8 cellular contexts compared by ENCODE assay signal in genomic region chr15:96331141-96331941, GRCh38. TPM values are rescaled to one million over a fixed set of nuclear protein-coding genes. Genes with fewer than 3 reads are reported as not detected.
DNase-seq lines count a peak whose midpoint lies in the region; ATAC-seq, FAIRE-seq and TF ChIP-seq lines count a peak whose summit lies in the region.

No MANE protein-coding gene starts in this region.

- peaks cover 0 to 37% (median 10%) of the 10 kb centered on the region in 5 donors for H3K9me3 Mint-ChIP-seq in CD8-positive, alpha-beta memory T cell

- peaks cover 69 to 86% of the 10 kb centered on the region in 2 donors for H3K27me3 Mint-ChIP-seq in CD8-positive, alpha-beta memory T cell

- peak; percentile 3 for ATAC-seq in HG03095 (IDR thresholded peaks at IDR 0.05; ENCODE audit: unreplicated experiment)
- no peak for ATAC-seq in GM21360 (IDR thresholded peaks at IDR 0.05; ENCODE audit: unreplicated experiment)

- peaks cover 82% of the 10 kb centered on the region for H3K79me2 ChIP-seq in keratinocyte (ENCODE audit: control insufficient read depth, insufficient read depth, low read length)

- no peak for TF ChIP-seq CTCF in keratinocyte (optimal IDR thresholded peaks at IDR 0.05 in 1 of 3, IDR thresholded peaks at IDR 0.05 in 1 of 3, conservative IDR thresholded peaks at IDR 0.05 in 1 of 3; ENCODE audit: extremely low read depth in 1 of 3, insufficient read depth in 2 of 3, low read length in 3 of 3)

- H3K27ac ChIP-seq in CD8-positive, alpha-beta memory T cell (ENCODE audit: low read depth, low read length), result peak overlapping the region; percentile 51
- H3K27ac ChIP-seq in angular gyrus (ENCODE audit: low read depth, low read length) (peak overlapping the region; percentile 16), keratinocyte (ENCODE audit: control insufficient read depth, insufficient read depth, low read length) (peak overlapping the region; percentile 90), subcutaneous abdominal adipose tissue (ENCODE audit: low read depth, low read length) (peak overlapping the region; percentile 90)

- peaks cover 0 to 4% (median 0%) of the 10 kb centered on the region in 3 donors for H3K36me3 Mint-ChIP-seq in CD8-positive, alpha-beta memory T cell

- FAIRE-seq in keratinocyte (lab: Jason Lieb, UNC), result no peak

- dilution Hi-C loops in keratinocyte (cut with MboI; ENCODE audit: extremely low pct_ligation_motif_present, low sequenced_read_pairs), result no loop called here

- POLR2A ChIA-PET in CD8-positive, alpha-beta memory T cell (lab: Charles Lee), result no interaction called here

- no peak overlapping the region for H3K27ac Mint-ChIP-seq in CD8-positive, alpha-beta memory T cell

- H3K4me2 ChIP-seq in keratinocyte (ENCODE audit: control insufficient read depth, extremely low read depth, insufficient read depth, low read depth, low read length), result peak overlapping the region; percentile 93

- peaks cover 57% of the 10 kb centered on the region for H3K27me3 ChIP-seq in CD8-positive, alpha-beta memory T cell (ENCODE audit: insufficient read depth, low read length, poor library complexity, severe bottlenecking)
- no peaks in the 10 kb centered on the region for H3K27me3 ChIP-seq in keratinocyte (ENCODE audit: control insufficient read depth, extremely low read depth, insufficient read depth, low read length)
- peaks cover 0 to 4% (median 0%) of the 10 kb centered on the region in 5 donors for H3K27me3 ChIP-seq in subcutaneous abdominal adipose tissue (ENCODE audit: control insufficient read depth in 5 of 5, insufficient read depth in 4 of 5, low read length in 5 of 5)

- H3K4me1 ChIP-seq in CD8-positive, alpha-beta memory T cell (ENCODE audit: insufficient read depth, low read length), result no peaks in the 10 kb centered on the region
- peaks cover 46% of the 10 kb centered on the region for H3K4me1 ChIP-seq in keratinocyte (ENCODE audit: control insufficient read depth, extremely low read depth, insufficient read depth, low read length)
- peaks cover 10 to 56% (median 49%) of the 10 kb centered on the region in 5 donors for H3K4me1 ChIP-seq in subcutaneous abdominal adipose tissue (ENCODE audit: control insufficient read depth in 5 of 5, insufficient read depth in 5 of 5, low read length in 5 of 5)

- H3K4me3 ChIP-seq in CD8-positive, alpha-beta memory T cell (ENCODE audit: low read length), result peak overlapping the region; percentile 28
- peak overlapping the region; percentile 74 to 97 (median 87) for H3K4me3 ChIP-seq in keratinocyte (ENCODE audit: control insufficient read depth in 2 of 3, extremely low read depth in 1 of 3, insufficient read depth in 2 of 3, low read depth in 1 of 3, low read length in 3 of 3)
- peak overlapping the region; percentile 69 to 96 (median 93) for H3K4me3 ChIP-seq in subcutaneous abdominal adipose tissue (ENCODE audit: low read depth in 1 of 5, low read length in 5 of 5)

- no peaks in the 10 kb centered on the region for H3K9me1 ChIP-seq in keratinocyte (ENCODE audit: control insufficient read depth, extremely low read depth, insufficient read depth, low read length)

- peaks cover 15 to 39% (median 17%) of the 10 kb centered on the region in 3 donors for H3K4me1 Mint-ChIP-seq in CD8-positive, alpha-beta memory T cell

- CTCF ChIA-PET in CD8-positive, alpha-beta memory T cell (lab: Charles Lee), result no interaction called here

- H3K9ac ChIP-seq in keratinocyte (ENCODE audit: control insufficient read depth, extremely low read depth, insufficient read depth, low read length) (peak overlapping the region; percentile 92), subcutaneous abdominal adipose tissue (ENCODE audit: low read length in 5 of 5) (peak overlapping the region; percentile 26 to 79 (median 61))

- H3K9me3 ChIP-seq in CD8-positive, alpha-beta memory T cell (ENCODE audit: low read length), result no peaks in the 10 kb centered on the region
- H3K9me3 ChIP-seq in keratinocyte (ENCODE audit: control insufficient read depth, low read depth, low read length), result no peaks in the 10 kb centered on the region
- H3K9me3 ChIP-seq in subcutaneous abdominal adipose tissue (ENCODE audit: control insufficient read depth in 5 of 5, low read length in 5 of 5), result no peaks in the 10 kb centered on the region

- peak overlapping the region; percentile 19 for H2AFZ ChIP-seq in keratinocyte (ENCODE audit: control insufficient read depth, low read length)

- peak overlapping the region; percentile 22 to 88 (median 62) for H3K4me3 Mint-ChIP-seq in CD8-positive, alpha-beta memory T cell

- DNase-seq in CD8-positive, alpha-beta memory T cell, result no peak
- DNase-seq in keratinocyte (ENCODE audit: low read depth, low spot score) (no peak), NK-92 (lab: John Stamatoyannopoulos, UW; ENCODE audit: unreplicated experiment) (no peak), amniotic stem cell (lab: John Stamatoyannopoulos, UW) (no peak)

- H3K36me3 ChIP-seq in CD8-positive, alpha-beta memory T cell (ENCODE audit: insufficient read depth, low read length), result no peaks in the 10 kb centered on the region
- peaks cover 14 to 21% of the 10 kb centered on the region in 2 experiments for H3K36me3 ChIP-seq in keratinocyte (ENCODE audit: control insufficient read depth in 2 of 2, extremely low read depth in 1 of 2, insufficient read depth in 2 of 2, low read length in 2 of 2)
- peaks cover 0 to 21% (median 7%) of the 10 kb centered on the region in 5 donors for H3K36me3 ChIP-seq in subcutaneous abdominal adipose tissue (ENCODE audit: control insufficient read depth in 5 of 5, insufficient read depth in 5 of 5, low read length in 5 of 5)

- no peaks in the 10 kb centered on the region for H4K20me1 ChIP-seq in keratinocyte (ENCODE audit: control insufficient read depth, extremely low read depth, insufficient read depth, low read length)

RNA-seq across cellular contexts. Expression of gene NR2F2, which starts 0.8 kb away (rescaled TPM):
- not detected for total RNA-seq in CD8-positive, alpha-beta memory T cell
- not detected for polyA plus RNA-seq in CD8-positive, alpha-beta memory T cell
- 19.5 to 27.2 TPM (median 20.1 TPM) in 3 replicates for polyA plus RNA-seq in keratinocyte
- 9.7 TPM for polyA plus RNA-seq in keratinocyte (2011; ENCODE audit: low read depth)
- polyA plus RNA-seq in keratinocyte (2011; cell fraction: cytosol; rRNA removed), result 26.1 and 26.9 TPM in 2 replicates
- 40.5 and 46.0 TPM in 2 replicates for polyA plus RNA-seq in keratinocyte (2011; cell fraction: nucleus; rRNA removed)
- 17.2 and 43.5 TPM in 2 replicates for polyA plus RNA-seq in keratinocyte (2012; ENCODE audit: low replicate concordance)
- polyA minus RNA-seq in keratinocyte, result 12.0 to 19.7 TPM (median 19.2 TPM) in 3 replicates
- 38.4 TPM for polyA minus RNA-seq in keratinocyte (2011; cell fraction: cytosol; rRNA and poly(A)+ RNA removed)
- 24.0 and 24.7 TPM in 2 replicates for polyA minus RNA-seq in keratinocyte (2011; cell fraction: nucleus; rRNA and poly(A)+ RNA removed)

Comparison
In these comparisons a context has a peak if more than half of its experiments do, and no peak if none do; other contexts are left out.
1. H3K27ac ChIP-seq: peak in every context shown above with its lines; median percentile 90 in keratinocyte; 90 in subcutaneous abdominal adipose tissue; 51 in CD8-positive, alpha-beta memory T cell; 16 in angular gyrus.
2. H3K4me3 ChIP-seq: peak in every context shown above with its lines; median percentile 93 in subcutaneous abdominal adipose tissue; 87 in keratinocyte; 28 in CD8-positive, alpha-beta memory T cell.
3. RNA of gene NR2F2, which starts 0.8 kb away (polyA plus RNA-seq): 9.7 to 46.0 TPM in keratinocyte; not detected in CD8-positive, alpha-beta memory T cell (single experiment); every median in the first group is over 10 times any median in the second.